ENCODE assay signal across 20 cellular contexts in genomic region chr4:109665783-109666455, GRCh38. TPM values are rescaled to one million over a fixed set of nuclear protein-coding genes. Genes with fewer than 3 reads are reported as not detected.
DNase-seq lines count a peak whose midpoint lies in the region; TF ChIP-seq lines count a peak whose summit lies in the region.
"Had no signal": no experiment of that assay in that cellular context is flagged by ENCODE, and none has a peak within 500 bp of the region (broad histone marks: within the 10 kb centered on the region; RNA-seq: fewer than 3 reads in every experiment).

No MANE protein-coding gene starts in this region.

- H3K4me2 ChIP-seq in OCI-LY7 (ENCODE audit: low read length): no peak overlapping the region
- H3K4me2 ChIP-seq: BLaER1 treated with 17β-estradiol and CSF1 and Interleukin-3, amounts not matched to agents 10 nM and 100 nM had no signal

- CTCF ChIA-PET in OCI-LY7 (lab: Charles Lee; ENCODE audit: unreplicated experiment): no interaction called here

- peaks cover 4% of the 10 kb centered on the region for H3K36me3 Mint-ChIP-seq in osteocyte (ENCODE audit: unreplicated experiment)

- BruUV-seq in OCI-LY7 (replicated peaks; lab: Mats Ljungman, UMichigan): no TSS peak

- intact Hi-C loops in OCI-LY7 (cut with micrococcal nuclease; ENCODE audit: unreplicated experiment): no loop called here

- peaks cover 25% of the 10 kb centered on the region for H3K36me3 ChIP-seq in OCI-LY7 (ENCODE audit: insufficient read depth, low read length)
- H3K36me3 ChIP-seq: ascending aorta, upper lobe of left lung had no signal

- H2AFZ ChIP-seq in OCI-LY7 (ENCODE audit: low read length): no peak overlapping the region

- no peaks in the 10 kb centered on the region for H3K9me2 ChIP-seq in OCI-LY7 (ENCODE audit: insufficient read depth, low read length)

- no peak overlapping the region for H3K4me3 ChIP-seq in LNCaP clone FGC (ENCODE audit: low read depth, low read length)
- H3K4me3 ChIP-seq in OCI-LY7 (ENCODE audit: low read depth, low read length, poor library complexity, severe bottlenecking): no peak overlapping the region
- H3K4me3 ChIP-seq: ascending aorta; BLaER1 treated with 17β-estradiol and CSF1 and Interleukin-3, amounts not matched to agents 10 nM and 100 nM; upper lobe of left lung had no signal

- H3K4me1 ChIP-seq in OCI-LY7 (ENCODE audit: insufficient read depth, low read length, poor library complexity, severe bottlenecking): no peaks in the 10 kb centered on the region
- H3K4me1 ChIP-seq: ascending aorta; BLaER1 treated with 17β-estradiol and CSF1 and Interleukin-3, amounts not matched to agents 10 nM and 100 nM; upper lobe of left lung had no signal

- H3K27me3 Mint-ChIP-seq in osteocyte (ENCODE audit: unreplicated experiment): no peaks in the 10 kb centered on the region
- H3K27me3 Mint-ChIP-seq: naive B cell had no signal

- no peak overlapping the region for H3K27ac ChIP-seq in OCI-LY7 (ENCODE audit: low read depth, low read length, poor library complexity, severe bottlenecking)
- H3K27ac ChIP-seq: ascending aorta; BLaER1 treated with 17β-estradiol and CSF1 and Interleukin-3, amounts not matched to agents 10 nM and 100 nM; upper lobe of left lung had no signal

- POLR2A ChIA-PET in OCI-LY7 (lab: Charles Lee): interaction anchor here (1.1 kb wide), 1 partner anchor 23 kb away, joined by 3 read pairs; no protein-coding TSS in a partner anchor

- H3K9me3 Mint-ChIP-seq in osteocyte (ENCODE audit: unreplicated experiment): no peaks in the 10 kb centered on the region

- H3K79me2 ChIP-seq in OCI-LY7 (ENCODE audit: insufficient read depth, low read depth, low read length): no peaks in the 10 kb centered on the region

- no peak overlapping the region for H3K27ac Mint-ChIP-seq in osteocyte (ENCODE audit: unreplicated experiment)

- H3K4me1 Mint-ChIP-seq in osteocyte (ENCODE audit: unreplicated experiment): no peaks in the 10 kb centered on the region

- H4K20me1 ChIP-seq in OCI-LY7 (ENCODE audit: insufficient read depth, low read length): no peaks in the 10 kb centered on the region

- no peak overlapping the region for H3K4me3 Mint-ChIP-seq in osteocyte (ENCODE audit: unreplicated experiment)
- H3K4me3 Mint-ChIP-seq: naive B cell had no signal

- 0 out of 2 replicates have a peak, but pooled peaks cover 2% of the 10 kb centered on the region for H3K9me3 ChIP-seq in OCI-LY7 (ENCODE audit: low read length)
- H3K9me3 ChIP-seq: upper lobe of left lung had no signal

- DNase-seq in NCI-H1436 (lab: John Stamatoyannopoulos, UW) (peak; percentile 16), NCI-H1436 treated with DMSO at 0.1 percent for 48 hours (lab: John Stamatoyannopoulos, UW) (no peak), LNCaP clone FGC (ENCODE audit: low read depth) (peak; percentile 85), NCI-H774 (lab: John Stamatoyannopoulos, UW) (peak; percentile 26), lung microvascular endothelial cell (ENCODE audit: low read depth in 2 of 2) (peak; percentile 35 to 55), mesenteric fat pad (ENCODE audit: low spot score) (no peak), osteocyte (ENCODE audit: extremely low spot score, unreplicated experiment) (no peak), OCI-LY7 (ENCODE audit: low spot score) (no peak)
- DNase-seq: activated CD4-positive, alpha-beta T cell treated with anti-CD3 and anti-CD28 coated beads for 4 hours; activated gamma-delta T cell; DMS79; HCEC 1CT; Kasumi-1; mammary epithelial cell; naive B cell; NCI-H187; stimulated activated naive CD8-positive, alpha-beta T cell treated with anti-CD3 and anti-CD28 coated beads, Interleukin-15, Interleukin-2, amounts not matched to agents 100 U/mL and 50 U/mL, for 24 hours; upper lobe of left lung had no signal

- TF ChIP-seq CTCF in LNCaP clone FGC (IDR thresholded peaks at IDR 0.05; ENCODE audit: control insufficient read depth, extremely low read depth, insufficient read depth) (no peak), osteocyte (IDR thresholded peaks at IDR 0.05) (no peak), OCI-LY7 (conservative IDR thresholded peaks at IDR 0.05; ENCODE audit: low read length) (no peak)

RNA-seq across cellular contexts. Expression of gene CASP6, which starts 37.3 kb away (rescaled TPM):
- 37.3 and 47.5 TPM in 2 replicates for total RNA-seq in lung microvascular endothelial cell
- total RNA-seq in mesenteric fat pad: 11.4 TPM
- total RNA-seq in osteocyte: 19.8 and 23.3 TPM in 2 replicates
- total RNA-seq in OCI-LY7 (2014; rRNA removed; shearing (Covaris generic)): 8.1 and 10.1 TPM in 2 replicates
- total RNA-seq in OCI-LY7 (2022): 9.1 and 9.2 TPM in 2 replicates
- total RNA-seq: ascending aorta had no signal

Comparison
In these comparisons a context has a peak if more than half of its experiments do, and no peak if none do; other contexts are left out.
1. DNase-seq: peak in NCI-H1436 (single experiment), LNCaP clone FGC (single experiment), NCI-H774 (single experiment) and lung microvascular endothelial cell (2 of 2); none in NCI-H1436 treated with DMSO at 0.1 percent for 48 hours (single experiment), mesenteric fat pad (single experiment), osteocyte (single experiment) and OCI-LY7 (single experiment).